Comparison of ENCODE assay signal across 8 cellular contexts in genomic region chr7:39621784-39622411, GRCh38. TPM values are rescaled to one million over a fixed set of nuclear protein-coding genes. Genes with fewer than 3 reads are reported as not detected.
DNase-seq lines count a peak whose midpoint lies in the region; ATAC-seq and TF ChIP-seq lines count a peak whose summit lies in the region.

No MANE protein-coding gene starts in this region.

- peaks cover 39% of the 10 kb centered on the region for H3K4me1 ChIP-seq in DND-41 (ENCODE audit: insufficient read depth, low read length)
- peaks cover 4% of the 10 kb centered on the region; the same call in 1 of the 2 replicates for H3K4me1 ChIP-seq in SJCRH30
- peaks cover 21% of the 10 kb centered on the region for H3K4me1 ChIP-seq in iPS-18a (ENCODE audit: control insufficient read depth, low read depth, low read length)
- peaks cover 25% of the 10 kb centered on the region for H3K4me1 ChIP-seq in HAP-1

- no peaks in the 10 kb centered on the region for H3K27me3 ChIP-seq in DND-41 (ENCODE audit: insufficient read depth, low read length, poor library complexity)
- H3K27me3 ChIP-seq in SJCRH30: no peaks in the 10 kb centered on the region
- no peaks in the 10 kb centered on the region for H3K27me3 ChIP-seq in iPS-18a (ENCODE audit: control insufficient read depth, insufficient read depth, low read length)
- H3K27me3 ChIP-seq in HAP-1 (ENCODE audit: low read depth): no peaks in the 10 kb centered on the region

- peak overlapping the region; percentile 68 for H3K4me2 ChIP-seq in DND-41 (ENCODE audit: insufficient read depth, low read length)

- no peaks in the 10 kb centered on the region; the same call in 1 of the 2 replicates for H3K36me3 ChIP-seq in DND-41 (ENCODE audit: insufficient read depth, low read length)
- H3K36me3 ChIP-seq in SJCRH30: no peaks in the 10 kb centered on the region
- no peaks in the 10 kb centered on the region for H3K36me3 ChIP-seq in iPS-18a (ENCODE audit: control insufficient read depth, low read depth, low read length)
- no peaks in the 10 kb centered on the region; the same call in 1 of the 2 replicates for H3K36me3 ChIP-seq in HAP-1 (replicated peaks)

- H3K9me3 ChIP-seq in DND-41 (ENCODE audit: insufficient read depth, low read length, severe bottlenecking) (no peaks in the 10 kb centered on the region), SJCRH30 (replicated peaks) (no peaks in the 10 kb centered on the region), iPS-18a (ENCODE audit: control insufficient read depth, low read depth, low read length) (no peaks in the 10 kb centered on the region), HAP-1 (no peaks in the 10 kb centered on the region)

- intact Hi-C loops in head of caudate nucleus (cut with DNase I): loop anchor here (5.0 kb wide), 1 partner anchor 55 kb away; the partner anchor contains the start of gene YAE1

- H2AFZ ChIP-seq in DND-41 (ENCODE audit: low read depth, low read length): no peak overlapping the region

- in situ Hi-C loops in HAP-1 (cut with MboI; ENCODE audit: low sequenced_read_pairs): no loop called here

- ATAC-seq in DND-41 (ENCODE audit: insufficient read depth, low read depth) (no peak), HG02763 (IDR thresholded peaks at IDR 0.05; ENCODE audit: unreplicated experiment) (no peak)

- H3K79me2 ChIP-seq in DND-41 (ENCODE audit: insufficient read depth, low read length): peaks cover 42% of the 10 kb centered on the region

- no peak overlapping the region for H3K27ac ChIP-seq in DND-41 (ENCODE audit: low read length)
- H3K27ac ChIP-seq in SJCRH30: peak overlapping the region; percentile 9; the same call in 1 of the 2 replicates
- no peak overlapping the region for H3K27ac ChIP-seq in iPS-18a (ENCODE audit: low read length)

- H3K4me3 ChIP-seq in DND-41 (ENCODE audit: low read depth in 1 of 2, low read length in 2 of 2): peak overlapping the region in 1 of 2 experiments; percentile 70; a peak in 2 of 4 replicates
- no peak overlapping the region for H3K4me3 ChIP-seq in SJCRH30
- H3K4me3 ChIP-seq in iPS-18a (ENCODE audit: low read length): peak overlapping the region; percentile 93
- no peak overlapping the region for H3K4me3 ChIP-seq in HAP-1

- no peak for TF ChIP-seq CTCF in DND-41 (IDR thresholded peaks at IDR 0.05; ENCODE audit: borderline replicate concordance, extremely low read depth, low read length, poor library complexity, severe bottlenecking)

- H4K20me1 ChIP-seq in DND-41 (ENCODE audit: insufficient read depth, low read length): peaks cover 4% of the 10 kb centered on the region; the same call in 1 of the 2 replicates

- DNase-seq in DND-41: no peak
- peak; percentile 67 for DNase-seq in HCEC 1CT
- DNase-seq in SJCRH30: peak in 1 of 2 experiments; percentile 10
- no peak for DNase-seq in HAP-1 (ENCODE audit: low spot score in 2 of 2)
- no peak for DNase-seq in head of caudate nucleus
- DNase-seq in activated CD4-positive, alpha-beta T cell treated with anti-CD3 and anti-CD28 coated beads, Interleukin-2, amount 50 U/mL, for 4 hours: no peak

- H3K9ac ChIP-seq in DND-41 (ENCODE audit: low read depth, low read length) (peak overlapping the region; percentile 93; the same call in 1 of the 2 replicates), iPS-18a (ENCODE audit: low read length) (peak overlapping the region; percentile 90)

RNA-seq across cellular contexts. Expression of gene RALA, which starts 1.5 kb away (rescaled TPM):
- total RNA-seq in SJCRH30 (2014; rRNA removed; shearing (Covaris generic)): 19.8 and 20.2 TPM in 2 replicates

RNA-seq across cellular contexts. Expression of gene YAE1, which starts 55.7 kb away (rescaled TPM):
- 35.1 and 38.6 TPM in 2 replicates for total RNA-seq in SJCRH30 (2014; rRNA removed; shearing (Covaris generic))
